Comparison of ENCODE assay signal across 9 cellular contexts in the genomic region with DNA sequence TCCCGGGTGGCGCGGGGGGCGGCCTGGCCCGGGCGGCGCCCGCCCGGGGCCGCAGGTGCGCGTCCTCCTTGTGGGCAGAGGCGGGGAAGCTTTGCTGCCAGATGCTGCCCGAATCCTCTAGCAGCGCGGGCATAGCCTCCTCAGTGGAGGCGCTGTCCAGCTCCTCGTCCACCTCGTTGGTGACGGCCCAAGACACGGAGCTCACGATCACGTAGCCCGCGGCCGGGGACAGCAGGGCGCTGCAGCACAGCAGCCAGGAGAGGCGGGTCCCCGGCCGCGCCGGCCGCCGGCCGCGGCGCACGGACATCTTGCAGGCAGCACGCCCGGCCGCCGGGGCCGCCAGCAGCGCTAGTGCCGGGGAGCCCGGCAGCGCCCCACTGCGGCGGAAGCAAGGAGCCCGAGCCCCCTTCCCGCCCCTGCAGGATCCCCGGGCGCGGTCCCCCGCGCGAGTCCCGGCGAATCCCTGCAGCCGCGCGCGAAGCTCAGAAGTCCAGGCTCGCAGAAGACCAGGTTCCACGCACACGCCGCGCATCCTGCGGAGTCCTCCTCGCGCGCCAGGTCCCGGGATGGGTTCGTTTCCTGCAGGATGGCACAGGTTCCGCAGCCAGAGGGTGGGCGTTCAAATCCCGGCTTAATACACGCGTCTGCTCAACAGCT. TPM values are rescaled to one million over a fixed set of nuclear protein-coding genes. Genes with fewer than 3 reads are reported as not detected.
DNase-seq lines count a peak whose midpoint lies in the region; ATAC-seq, FAIRE-seq and TF ChIP-seq lines count a peak whose summit lies in the region.
"Had no signal": no experiment of that assay in that cellular context is flagged by ENCODE, and none has a peak within 500 bp of the region (broad histone marks: within the 10 kb centered on the region; RNA-seq: fewer than 3 reads in every experiment).

A gene with protein sequence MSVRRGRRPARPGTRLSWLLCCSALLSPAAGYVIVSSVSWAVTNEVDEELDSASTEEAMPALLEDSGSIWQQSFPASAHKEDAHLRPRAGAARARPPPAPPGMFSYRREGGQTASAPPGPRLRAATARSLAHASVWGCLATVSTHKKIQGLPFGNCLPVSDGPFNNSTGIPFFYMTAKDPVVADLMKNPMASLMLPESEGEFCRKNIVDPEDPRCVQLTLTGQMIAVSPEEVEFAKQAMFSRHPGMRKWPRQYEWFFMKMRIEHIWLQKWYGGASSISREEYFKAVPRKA (minus strand): TSS at position 353 of the 657 bp plus-strand sequence. CDS start 46 bp downstream, at position 307.

- in situ Hi-C loops in GM12878 (cut with MboI), result no loop called here

- CTCF ChIA-PET in GM12878 (lab: Yijun Ruan, JAX), result interaction anchor here (0.9 to 1.4 kb wide), 2 partner anchors 45 to 396 kb away, joined by 3 to 6 read pairs; no protein-coding TSS in a partner anchor

- BruUV-seq in GM12878 (replicated peaks; lab: Mats Ljungman, UMichigan), result no TSS peak

- ATAC-seq in GM12878 (peak; percentile 57), HG03280 (IDR thresholded peaks at IDR 0.05; ENCODE audit: unreplicated experiment) (no peak)

- POLR2A ChIA-PET in GM12878 (lab: Charles Lee), result interaction anchor here (0.6 kb wide), 1 partner anchor 1014 kb away, joined by 3 read pairs; no protein-coding TSS in a partner anchor

- no peaks in the 10 kb centered on the region for H3K36me3 ChIP-seq in GM12878 (ENCODE audit: control insufficient read depth in 2 of 2, insufficient read depth in 2 of 2, low read length in 1 of 2)

- H3K4me2 ChIP-seq in GM12878 (ENCODE audit: control insufficient read depth, insufficient read depth), result 0 out of 2 replicates have a peak within 1 kb of the TSS, but pooled peaks have one; percentile 9
- H3K4me2 ChIP-seq: KMS-11 had no signal

- TF ChIP-seq RAD21 in GM12878 (IDR thresholded peaks at IDR 0.05; ENCODE audit: insufficient read depth, low read depth, low read length), result no peak

- FAIRE-seq in HTR-8/SVneo (lab: Jason Lieb, UNC) (no peak), GM12878 (lab: Jason Lieb, UNC) (no peak)

- RAD21 ChIA-PET in GM12878 (lab: Charles Lee; ENCODE audit: unreplicated experiment), result no interaction called here

- no peak within 1 kb of the TSS for H3K9ac ChIP-seq in GM12878 (ENCODE audit: control insufficient read depth, insufficient read depth, low read length)
- H3K9ac ChIP-seq: KMS-11 had no signal

- no peaks in the 10 kb centered on the region for H4K20me1 ChIP-seq in GM12878 (ENCODE audit: control insufficient read depth, insufficient read depth)

- no peak within 1 kb of the TSS for H3K4me3 ChIP-seq in GM12878

- DNase-seq in C1 segment of cervical spinal cord (lab: John Stamatoyannopoulos, UW), result peak in 12 of 14 donors; percentile 9 to 77 (median 30)
- peak; percentile 70 for DNase-seq in HTR-8/SVneo (ENCODE audit: insufficient read length, low spot score)
- peak; percentile 39 for DNase-seq in T-helper 22 cell (ENCODE audit: low read depth)
- DNase-seq in GM12878 (ENCODE audit: low read depth, low spot score), result no peak
- peak; percentile 47 to 64 for DNase-seq in hippocampal formation (lab: John Stamatoyannopoulos, UW)
- peak; percentile 27 for DNase-seq in renal cortical epithelial cell (ENCODE audit: low read depth)
- DNase-seq in NCI-H187 (lab: John Stamatoyannopoulos, UW), result no peak

- intact Hi-C loops in GM12878 (cut with micrococcal nuclease; ENCODE audit: unreplicated experiment), result no loop called here

- no peak within 1 kb of the TSS for H3K27ac ChIP-seq in GM12878 (ENCODE audit: control insufficient read depth, insufficient read depth)
- H3K27ac ChIP-seq: KMS-11 had no signal

- H3K79me2 ChIP-seq in GM12878 (ENCODE audit: control insufficient read depth, insufficient read depth, low read length), result no peaks in the 10 kb centered on the region

- no peak for TF ChIP-seq POLR2A in GM12878 (IDR thresholded peaks at IDR 0.05; ENCODE audit: low read depth, low read length)

- peaks cover 3 to 8% of the 10 kb centered on the region in 2 experiments for H3K27me3 ChIP-seq in GM12878 (replicated peaks in 1 of 2; ENCODE audit: control insufficient read depth in 2 of 2, insufficient read depth in 2 of 2, low read length in 1 of 2)

- no peaks in the 10 kb centered on the region for H3K9me3 ChIP-seq in GM12878 (replicated peaks; ENCODE audit: control insufficient read depth, insufficient read depth, low read length)

- no peak for TF ChIP-seq EP300 in GM12878 (IDR thresholded peaks at IDR 0.05; ENCODE audit: borderline replicate concordance in 1 of 2, control insufficient read depth in 1 of 2, low read depth in 2 of 2, low read length in 2 of 2)

- under 1% methylated on average over 56 of the region's 79 CpGs for WGBS in GM12878 (ENCODE audit: insufficient coverage, insufficient replicate concordance, low lambda C conversion rate, missing lambda C conversion rate)

- H2AFZ ChIP-seq in GM12878 (ENCODE audit: control insufficient read depth, low read depth, low read length), result no peak within 1 kb of the TSS

- 0 out of 6 replicates have a peak, but pooled peaks of 1 of the 3 experiments have one; percentile 10 for TF ChIP-seq CTCF in GM12878 (IDR thresholded peaks at IDR 0.05 in 2 of 3, conservative IDR thresholded peaks at IDR 0.05 in 1 of 3; ENCODE audit: control insufficient read depth in 2 of 3, extremely low read depth in 1 of 3, insufficient read depth in 1 of 3, low read depth in 3 of 3, low read length in 3 of 3)

- no peaks in the 10 kb centered on the region for H3K4me1 ChIP-seq in GM12878 (ENCODE audit: control insufficient read depth, insufficient read depth, low read length)

- SMC1A ChIA-PET in GM12878 (lab: Charles Lee; ENCODE audit: uncharacterized antibody, unreplicated experiment), result no interaction called here

TF ChIP-seq in GM12878, 131 proteins besides CTCF, POLR2A, EP300 and RAD21 (continues in another document):
- no peak for TF ChIP-seq ZNF217 (IDR thresholded peaks at IDR 0.05)
- TF ChIP-seq, protein P1, sequence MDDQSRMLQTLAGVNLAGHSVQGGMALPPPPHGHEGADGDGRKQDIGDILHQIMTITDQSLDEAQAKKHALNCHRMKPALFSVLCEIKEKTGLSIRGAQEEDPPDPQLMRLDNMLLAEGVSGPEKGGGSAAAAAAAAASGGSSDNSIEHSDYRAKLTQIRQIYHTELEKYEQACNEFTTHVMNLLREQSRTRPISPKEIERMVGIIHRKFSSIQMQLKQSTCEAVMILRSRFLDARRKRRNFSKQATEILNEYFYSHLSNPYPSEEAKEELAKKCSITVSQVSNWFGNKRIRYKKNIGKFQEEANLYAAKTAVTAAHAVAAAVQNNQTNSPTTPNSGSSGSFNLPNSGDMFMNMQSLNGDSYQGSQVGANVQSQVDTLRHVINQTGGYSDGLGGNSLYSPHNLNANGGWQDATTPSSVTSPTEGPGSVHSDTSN (IDR thresholded peaks at IDR 0.05; ENCODE audit: insufficient replicate concordance, low read depth, low read length), result no peak
- TF ChIP-seq NFIC (IDR thresholded peaks at IDR 0.05; ENCODE audit: low read depth, low read length), result no peak
- TF ChIP-seq, protein P2, sequence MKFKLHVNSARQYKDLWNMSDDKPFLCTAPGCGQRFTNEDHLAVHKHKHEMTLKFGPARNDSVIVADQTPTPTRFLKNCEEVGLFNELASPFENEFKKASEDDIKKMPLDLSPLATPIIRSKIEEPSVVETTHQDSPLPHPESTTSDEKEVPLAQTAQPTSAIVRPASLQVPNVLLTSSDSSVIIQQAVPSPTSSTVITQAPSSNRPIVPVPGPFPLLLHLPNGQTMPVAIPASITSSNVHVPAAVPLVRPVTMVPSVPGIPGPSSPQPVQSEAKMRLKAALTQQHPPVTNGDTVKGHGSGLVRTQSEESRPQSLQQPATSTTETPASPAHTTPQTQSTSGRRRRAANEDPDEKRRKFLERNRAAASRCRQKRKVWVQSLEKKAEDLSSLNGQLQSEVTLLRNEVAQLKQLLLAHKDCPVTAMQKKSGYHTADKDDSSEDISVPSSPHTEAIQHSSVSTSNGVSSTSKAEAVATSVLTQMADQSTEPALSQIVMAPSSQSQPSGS (IDR thresholded peaks at IDR 0.05; ENCODE audit: low read length), result no peak
- TF ChIP-seq, protein P3, sequence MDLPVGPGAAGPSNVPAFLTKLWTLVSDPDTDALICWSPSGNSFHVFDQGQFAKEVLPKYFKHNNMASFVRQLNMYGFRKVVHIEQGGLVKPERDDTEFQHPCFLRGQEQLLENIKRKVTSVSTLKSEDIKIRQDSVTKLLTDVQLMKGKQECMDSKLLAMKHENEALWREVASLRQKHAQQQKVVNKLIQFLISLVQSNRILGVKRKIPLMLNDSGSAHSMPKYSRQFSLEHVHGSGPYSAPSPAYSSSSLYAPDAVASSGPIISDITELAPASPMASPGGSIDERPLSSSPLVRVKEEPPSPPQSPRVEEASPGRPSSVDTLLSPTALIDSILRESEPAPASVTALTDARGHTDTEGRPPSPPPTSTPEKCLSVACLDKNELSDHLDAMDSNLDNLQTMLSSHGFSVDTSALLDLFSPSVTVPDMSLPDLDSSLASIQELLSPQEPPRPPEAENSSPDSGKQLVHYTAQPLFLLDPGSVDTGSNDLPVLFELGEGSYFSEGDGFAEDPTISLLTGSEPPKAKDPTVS (IDR thresholded peaks at IDR 0.05; ENCODE audit: low read depth, low read length), result no peak

RNA-seq across cellular contexts. Expression of the gene that starts here (rescaled TPM):
- total RNA-seq in GM12878 (2013; cell fraction: nucleolus; rRNA removed), result not detected in 2 replicates
- not detected in 2 replicates for total RNA-seq in GM12878 (2014; rRNA removed)
- total RNA-seq in GM12878 (2014; rRNA removed; fragmentation: Illumina TruSeq; extraction: Trizol), result not detected in 2 replicates
- total RNA-seq in GM12878 (2021), result not detected in 2 replicates
- not detected for polyA plus RNA-seq in GM12878 (2011; ENCODE audit: low read depth)
- polyA plus RNA-seq in GM12878 (2011; rRNA removed), result not detected in 2 replicates
- not detected in 2 replicates for polyA plus RNA-seq in GM12878 (2011; cell fraction: cytosol; rRNA removed)
- not detected in 2 replicates for polyA plus RNA-seq in GM12878 (2011; cell fraction: nucleus; rRNA removed)
- polyA plus RNA-seq in GM12878 (2012), result not detected in 2 replicates
- not detected in 2 replicates for polyA plus RNA-seq in GM12878 (2014; fragmentation: Illumina TruSeq; extraction: Trizol)
- not detected for polyA plus RNA-seq in GM12878 (2014; fragmentation: Nextera tagmentation; extraction: Ambion mirVana)
- not detected in 2 replicates for polyA plus RNA-seq in GM12878 (2014; rRNA removed)
- polyA plus RNA-seq in GM12878 (2016; fragmentation: Nextera tagmentation; extraction: Ambion mirVana), result not detected
- polyA minus RNA-seq in GM12878 (2011; rRNA and poly(A)+ RNA removed), result not detected in 2 replicates
- 0.31 and 0.94 TPM in 2 replicates for polyA minus RNA-seq in GM12878 (2011; cell fraction: cytosol; rRNA and poly(A)+ RNA removed)
- polyA minus RNA-seq in GM12878 (2011; cell fraction: nucleus; rRNA and poly(A)+ RNA removed), result not detected in 2 replicates
- under 0.01 and 0.70 TPM in 2 replicates for total RNA-seq in renal cortical epithelial cell

Comparison
In these comparisons a context has a peak if more than half of its experiments do, and no peak if none do; other contexts are left out.
1. Peak in ATAC-seq and H3K4me2 ChIP-seq in GM12878; RNA of the gene not detected or under 1 TPM.
2. Peak in DNase-seq in renal cortical epithelial cell; RNA of the gene not detected or under 1 TPM.
3. DNase-seq: peak in C1 segment of cervical spinal cord (12 of 14), HTR-8/SVneo (single experiment), T-helper 22 cell (single experiment) and hippocampal formation (2 of 2); none in GM12878 (single experiment) and NCI-H187 (0 of 2).